Comparison of ENCODE assay signal across 1 cellular context in genomic region chr17:40542562-40543411, GRCh38.
A peak's percentile ranks its signal among the peaks of the same experiment; 100 is the strongest.
TF ChIP-seq lines count a peak whose summit lies in the region.

No MANE protein-coding gene starts in this region.

TF ChIP-seq in HepG2, 621 proteins besides CTCF, POLR2A, EP300 and RAD21 (continued from another document and continues in another):
- no peak for TF ChIP-seq NR0B2 (CRISPR knock-in tag; IDR thresholded peaks at IDR 0.05)
- TF ChIP-seq ATF7-NPFF (CRISPR knock-in tag; IDR thresholded peaks at IDR 0.05; ENCODE audit: low read depth) = 0 out of 2 replicates have a peak, but pooled peaks have one; percentile 33
- TF ChIP-seq POGZ (CRISPR knock-in tag; IDR thresholded peaks at IDR 0.05) = no peak
- TF ChIP-seq BCL6 (CRISPR knock-in tag; IDR thresholded peaks at IDR 0.05) = no peak
- TF ChIP-seq NFATC3 (CRISPR knock-in tag; IDR thresholded peaks at IDR 0.05) = peak; percentile 67; the same call in 1 of the 2 replicates
- peak; percentile 55; the same call in 1 of the 2 replicates for TF ChIP-seq ZNF614 (CRISPR knock-in tag; IDR thresholded peaks at IDR 0.05; ENCODE audit: borderline replicate concordance)
- 0 out of 2 replicates have a peak, but pooled peaks have one; percentile 24 for TF ChIP-seq ZKSCAN8 (CRISPR knock-in tag; IDR thresholded peaks at IDR 0.05; ENCODE audit: borderline replicate concordance)
- no peak for TF ChIP-seq CEBPZ (IDR thresholded peaks at IDR 0.05; ENCODE audit: low read length)
- TF ChIP-seq IRX3 (CRISPR knock-in tag; IDR thresholded peaks at IDR 0.05; ENCODE audit: borderline replicate concordance, low read depth) = no peak
- TF ChIP-seq ATF1 (CRISPR knock-in tag; IDR thresholded peaks at IDR 0.05) = 0 out of 2 replicates have a peak, but pooled peaks have one; percentile 53
- TF ChIP-seq PAX8 (CRISPR knock-in tag; IDR thresholded peaks at IDR 0.05; ENCODE audit: borderline replicate concordance) = no peak
- no peak for TF ChIP-seq YEATS4 (CRISPR knock-in tag; IDR thresholded peaks at IDR 0.05; ENCODE audit: borderline replicate concordance)
- TF ChIP-seq ELF3 (CRISPR knock-in tag; IDR thresholded peaks at IDR 0.05) = peak; percentile 54; the same call in 1 of the 2 replicates
- no peak for TF ChIP-seq MTF1 (CRISPR knock-in tag; IDR thresholded peaks at IDR 0.05)
- TF ChIP-seq ZNF256 (CRISPR knock-in tag; conservative IDR thresholded peaks at IDR 0.05) = no peak
- TF ChIP-seq ZSCAN21 (CRISPR knock-in tag; IDR thresholded peaks at IDR 0.05; ENCODE audit: borderline replicate concordance) = no peak
- no peak for TF ChIP-seq ADNP (CRISPR knock-in tag; IDR thresholded peaks at IDR 0.05)
- no peak for TF ChIP-seq FOXK1 (CRISPR knock-in tag; IDR thresholded peaks at IDR 0.05; ENCODE audit: borderline replicate concordance, low read depth)
- TF ChIP-seq, protein P1, sequence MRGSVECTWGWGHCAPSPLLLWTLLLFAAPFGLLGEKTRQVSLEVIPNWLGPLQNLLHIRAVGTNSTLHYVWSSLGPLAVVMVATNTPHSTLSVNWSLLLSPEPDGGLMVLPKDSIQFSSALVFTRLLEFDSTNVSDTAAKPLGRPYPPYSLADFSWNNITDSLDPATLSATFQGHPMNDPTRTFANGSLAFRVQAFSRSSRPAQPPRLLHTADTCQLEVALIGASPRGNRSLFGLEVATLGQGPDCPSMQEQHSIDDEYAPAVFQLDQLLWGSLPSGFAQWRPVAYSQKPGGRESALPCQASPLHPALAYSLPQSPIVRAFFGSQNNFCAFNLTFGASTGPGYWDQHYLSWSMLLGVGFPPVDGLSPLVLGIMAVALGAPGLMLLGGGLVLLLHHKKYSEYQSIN (CRISPR knock-in tag; IDR thresholded peaks at IDR 0.05; ENCODE audit: borderline replicate concordance) = no peak
- TF ChIP-seq HDAC2 (CRISPR knock-in tag; IDR thresholded peaks at IDR 0.05) = peak; percentile 85
- no peak for TF ChIP-seq HCFC1 (IDR thresholded peaks at IDR 0.05; ENCODE audit: low read depth, low read length)
- peak; percentile 76 for TF ChIP-seq RFX1 (IDR thresholded peaks at IDR 0.05)
- TF ChIP-seq ZNF3 (CRISPR knock-in tag; IDR thresholded peaks at IDR 0.05) = no peak
- TF ChIP-seq, protein P2, sequence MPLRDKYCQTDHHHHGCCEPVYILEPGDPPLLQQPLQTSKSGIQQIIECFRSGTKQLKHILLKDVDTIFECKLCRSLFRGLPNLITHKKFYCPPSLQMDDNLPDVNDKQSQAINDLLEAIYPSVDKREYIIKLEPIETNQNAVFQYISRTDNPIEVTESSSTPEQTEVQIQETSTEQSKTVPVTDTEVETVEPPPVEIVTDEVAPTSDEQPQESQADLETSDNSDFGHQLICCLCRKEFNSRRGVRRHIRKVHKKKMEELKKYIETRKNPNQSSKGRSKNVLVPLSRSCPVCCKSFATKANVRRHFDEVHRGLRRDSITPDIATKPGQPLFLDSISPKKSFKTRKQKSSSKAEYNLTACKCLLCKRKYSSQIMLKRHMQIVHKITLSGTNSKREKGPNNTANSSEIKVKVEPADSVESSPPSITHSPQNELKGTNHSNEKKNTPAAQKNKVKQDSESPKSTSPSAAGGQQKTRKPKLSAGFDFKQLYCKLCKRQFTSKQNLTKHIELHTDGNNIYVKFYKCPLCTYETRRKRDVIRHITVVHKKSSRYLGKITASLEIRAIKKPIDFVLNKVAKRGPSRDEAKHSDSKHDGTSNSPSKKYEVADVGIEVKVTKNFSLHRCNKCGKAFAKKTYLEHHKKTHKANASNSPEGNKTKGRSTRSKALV (CRISPR knock-in tag; IDR thresholded peaks at IDR 0.05) = no peak
- TF ChIP-seq PATZ1 (CRISPR knock-in tag; IDR thresholded peaks at IDR 0.05) = peak; percentile 66
- TF ChIP-seq FOXC1 (CRISPR knock-in tag; IDR thresholded peaks at IDR 0.05; ENCODE audit: borderline replicate concordance) = 0 out of 2 replicates have a peak, but pooled peaks have one; percentile 33
- TF ChIP-seq NFAT5 (CRISPR knock-in tag; IDR thresholded peaks at IDR 0.05) = no peak
- peak; percentile 56 for TF ChIP-seq ARID5B (CRISPR knock-in tag; IDR thresholded peaks at IDR 0.05)
- TF ChIP-seq, protein P3, sequence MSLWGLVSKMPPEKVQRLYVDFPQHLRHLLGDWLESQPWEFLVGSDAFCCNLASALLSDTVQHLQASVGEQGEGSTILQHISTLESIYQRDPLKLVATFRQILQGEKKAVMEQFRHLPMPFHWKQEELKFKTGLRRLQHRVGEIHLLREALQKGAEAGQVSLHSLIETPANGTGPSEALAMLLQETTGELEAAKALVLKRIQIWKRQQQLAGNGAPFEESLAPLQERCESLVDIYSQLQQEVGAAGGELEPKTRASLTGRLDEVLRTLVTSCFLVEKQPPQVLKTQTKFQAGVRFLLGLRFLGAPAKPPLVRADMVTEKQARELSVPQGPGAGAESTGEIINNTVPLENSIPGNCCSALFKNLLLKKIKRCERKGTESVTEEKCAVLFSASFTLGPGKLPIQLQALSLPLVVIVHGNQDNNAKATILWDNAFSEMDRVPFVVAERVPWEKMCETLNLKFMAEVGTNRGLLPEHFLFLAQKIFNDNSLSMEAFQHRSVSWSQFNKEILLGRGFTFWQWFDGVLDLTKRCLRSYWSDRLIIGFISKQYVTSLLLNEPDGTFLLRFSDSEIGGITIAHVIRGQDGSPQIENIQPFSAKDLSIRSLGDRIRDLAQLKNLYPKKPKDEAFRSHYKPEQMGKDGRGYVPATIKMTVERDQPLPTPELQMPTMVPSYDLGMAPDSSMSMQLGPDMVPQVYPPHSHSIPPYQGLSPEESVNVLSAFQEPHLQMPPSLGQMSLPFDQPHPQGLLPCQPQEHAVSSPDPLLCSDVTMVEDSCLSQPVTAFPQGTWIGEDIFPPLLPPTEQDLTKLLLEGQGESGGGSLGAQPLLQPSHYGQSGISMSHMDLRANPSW (CRISPR knock-in tag; IDR thresholded peaks at IDR 0.05; ENCODE audit: borderline replicate concordance) = no peak
- no peak for TF ChIP-seq ZNF547 (CRISPR knock-in tag; IDR thresholded peaks at IDR 0.05)
- TF ChIP-seq MIXL1 (CRISPR knock-in tag; IDR thresholded peaks at IDR 0.05) = 0 out of 2 replicates have a peak, but pooled peaks have one; percentile 18
